ENCODE assay signal across 8 cellular contexts in genomic region chr14:39426605-39427004, GRCh38. TPM values are rescaled to one million over a fixed set of nuclear protein-coding genes. Genes with fewer than 3 reads are reported as not detected.
DNase-seq lines count a peak whose midpoint lies in the region; ATAC-seq, FAIRE-seq and TF ChIP-seq lines count a peak whose summit lies in the region.

No MANE protein-coding gene starts in this region.

- no peak overlapping the region for H3K9ac ChIP-seq in BLaER1

- H3K9me3 ChIP-seq in BLaER1 (no peaks in the 10 kb centered on the region), stomach (no peaks in the 10 kb centered on the region)

- peaks cover 98% of the 10 kb centered on the region for H4K20me1 ChIP-seq in BLaER1

- H3K4me3 ChIP-seq in BLaER1 (no peak overlapping the region), fibroblast of villous mesenchyme (ENCODE audit: low read depth, low read length) (no peak overlapping the region), stomach (no peak overlapping the region)

- WGBS in stomach, 5 donors = 44 to 55% (median 46%) methylated on average over 7 of the region's 7 CpGs

- no peak for TF ChIP-seq CTCF in fibroblast of villous mesenchyme (IDR thresholded peaks at IDR 0.05; ENCODE audit: insufficient read depth, low read depth, low read length)
- TF ChIP-seq CTCF in stomach (IDR thresholded peaks at IDR 0.05) = no peak

- no peak for TF ChIP-seq EP300 in stomach (IDR thresholded peaks at IDR 0.05)

- intact Hi-C loops in stomach (cut with DNase I; ENCODE audit: low total_unique reads) = no loop called here

- H3K4me2 ChIP-seq in BLaER1 = peak overlapping the region; percentile 23; the same call in 1 of the 2 replicates

- TF ChIP-seq POLR2A in GM12892 (IDR thresholded peaks at IDR 0.05; ENCODE audit: low read depth, low read length) = no peak
- TF ChIP-seq POLR2A in stomach (IDR thresholded peaks at IDR 0.05) = no peak

- no peak for ATAC-seq in GM19467 (IDR thresholded peaks at IDR 0.05; ENCODE audit: unreplicated experiment)

- peaks cover 39% of the 10 kb centered on the region for H3K4me1 ChIP-seq in BLaER1
- peaks cover 17 to 85% (median 54%) of the 10 kb centered on the region in 4 donors for H3K4me1 ChIP-seq in stomach

- no peak for DNase-seq in GM12892 (ENCODE audit: insufficient read length)
- DNase-seq in RKO (ENCODE audit: low spot score) = peak; percentile 53
- DNase-seq in fibroblast of villous mesenchyme (ENCODE audit: low read depth) = peak; percentile 45
- no peak for DNase-seq in 8988T
- no peak for DNase-seq in stomach
- DNase-seq in activated CD4-positive, CD25-positive, alpha-beta regulatory T cell treated with anti-CD3 and anti-CD28 coated beads, Interleukin-2, amount 50 U/mL, for 72 hours = no peak

- peak; percentile 78 for FAIRE-seq in GM12892 (lab: Jason Lieb, UNC)

- H3K27ac ChIP-seq in BLaER1 (no peak overlapping the region), stomach (no peak overlapping the region)

- H3K36me3 ChIP-seq in BLaER1 (peaks cover 6% of the 10 kb centered on the region; the same call in 1 of the 2 replicates), stomach (no peaks in the 10 kb centered on the region)

- H3K27me3 ChIP-seq in BLaER1 (no peaks in the 10 kb centered on the region), stomach (no peaks in the 10 kb centered on the region)

RNA-seq across cellular contexts. Expression of gene FBXO33, which starts 5.6 kb away (rescaled TPM):
- 14.6 TPM for polyA plus RNA-seq in GM12892 (2012; ENCODE audit: missing spikeins)
- total RNA-seq in fibroblast of villous mesenchyme (15.8 and 19.4 TPM in 2 replicates), stomach (10 to 100 TPM in 3 of 5 donors, 1 to 10 TPM in 2; 4.7 to 30.1 (median 10.4) TPM)
- polyA plus RNA-seq in stomach = 1 to 10 TPM; 3.4 to 7.0 (median 6.9) TPM

Comparison
In these comparisons a context has a peak if more than half of its experiments do, and no peak if none do; other contexts are left out.
1. DNase-seq: peak in RKO (single experiment) and fibroblast of villous mesenchyme (single experiment); none in GM12892 (single experiment), 8988T (single experiment), stomach (single experiment) and activated CD4-positive, CD25-positive, alpha-beta regulatory T cell treated with anti-CD3 and anti-CD28 coated beads, Interleukin-2, amount 50 U/mL, for 72 hours (single experiment).